Comparison of ENCODE assay signal across 14 cellular contexts in the genomic region with DNA sequence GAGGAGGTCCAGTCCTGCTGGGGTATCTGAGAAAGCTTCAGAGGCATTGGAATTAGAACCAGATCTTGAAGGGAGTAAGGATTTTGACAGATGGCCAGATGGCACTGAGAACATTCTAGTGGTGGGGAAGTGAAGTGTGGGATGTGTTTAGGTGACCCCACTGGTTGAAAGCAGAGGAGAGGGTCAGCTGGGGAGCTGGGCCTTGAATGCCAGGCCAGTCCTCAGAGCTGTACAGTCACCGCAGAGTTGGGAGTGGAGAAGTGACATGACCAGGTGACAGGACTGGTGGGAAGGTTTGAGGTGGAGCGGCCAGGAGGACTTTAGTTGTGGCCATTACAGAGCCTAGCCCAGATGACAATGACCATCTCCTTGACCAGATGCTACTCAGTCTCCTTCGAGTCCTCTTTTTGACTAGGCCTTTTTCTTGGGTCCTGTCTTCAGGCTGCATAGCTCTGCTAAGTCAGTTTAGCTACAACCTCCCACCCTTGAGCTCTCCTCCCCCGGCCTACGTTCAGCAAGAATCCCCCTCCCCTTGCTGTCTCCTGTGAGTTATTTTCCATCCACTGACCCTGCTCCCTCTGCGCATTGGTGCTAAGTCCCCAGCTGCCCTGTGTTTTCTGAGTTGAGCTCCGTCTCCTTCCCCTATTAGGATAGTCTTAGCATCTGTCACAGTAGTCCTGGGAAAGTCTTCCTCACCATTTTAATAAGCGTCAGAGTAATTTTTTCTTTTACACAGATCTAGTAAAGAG.
"Had no signal": no experiment of that assay in that cellular context is flagged by ENCODE, and none has a peak within 500 bp of the region (broad histone marks: within the 10 kb centered on the region; RNA-seq: fewer than 3 reads in every experiment).

No MANE protein-coding gene starts in this region.

- H3K27me3 Mint-ChIP-seq: activated naive CD4-positive, alpha-beta T cell treated with anti-CD3 and anti-CD28 coated beads, Interleukin-2, amount 50 U/mL, for 24 hours; natural killer cell treated with Interleukin-12 subunit alpha and Interleukin-12 subunit beta and Interleukin-15 and Interleukin-18, amount 100 ng/mL, for 72 hours; stimulated activated memory B cell treated with anti-CD40 and anti-IgM and Interleukin-4, amounts not matched to agents 10 μg/mL and 1 μg/mL and 100 μg/mL, for 72 hours had no signal

- H3K27ac Mint-ChIP-seq: activated naive CD4-positive, alpha-beta T cell treated with anti-CD3 and anti-CD28 coated beads, Interleukin-2, amount 50 U/mL, for 24 hours; activated T-helper 2 cell treated with anti-CD3 and anti-CD28 coated beads, Interferon-gamma antibody, Interleukin-2, Interleukin-4, amounts not matched to agents 10 μg/mL and 5 μg/mL and 100 μg/mL, durations not matched to agents 14 hours and 24 hours and 36 hours; natural killer cell treated with Interleukin-12 subunit alpha and Interleukin-12 subunit beta and Interleukin-15 and Interleukin-18, amount 100 ng/mL, for 72 hours; stimulated activated memory B cell treated with anti-CD40 and anti-IgM and Interleukin-4, amounts not matched to agents 10 μg/mL and 1 μg/mL and 100 μg/mL, for 72 hours had no signal

- H3K4me3 ChIP-seq: lower lobe of right lung, SJSA1, spleen, tibial nerve had no signal

- ATAC-seq: lower lobe of right lung; natural killer cell treated with Interleukin-12 subunit alpha and Interleukin-12 subunit beta and Interleukin-15 and Interleukin-18, amount 100 ng/mL, for 72 hours; sciatic nerve; stimulated activated memory B cell treated with anti-CD40 and anti-IgM and Interleukin-4, amounts not matched to agents 10 μg/mL and 1 μg/mL and 100 μg/mL, for 72 hours had no signal

- H3K36me3 ChIP-seq: brain microvascular endothelial cell, lower lobe of right lung, SJSA1, spleen, tibial nerve had no signal

- H3K27ac ChIP-seq: brain microvascular endothelial cell, lower lobe of right lung, SJSA1, spleen, tibial nerve had no signal

- H3K9me3 Mint-ChIP-seq: activated naive CD4-positive, alpha-beta T cell treated with anti-CD3 and anti-CD28 coated beads, Interleukin-2, amount 50 U/mL, for 24 hours; natural killer cell treated with Interleukin-12 subunit alpha and Interleukin-12 subunit beta and Interleukin-15 and Interleukin-18, amount 100 ng/mL, for 72 hours had no signal

- DNase-seq: activated CD4-positive, alpha-beta T cell treated with anti-CD3 and anti-CD28 coated beads for 48 hours; amygdala; brain microvascular endothelial cell; lower lobe of right lung; spleen; stimulated activated CD4-positive, alpha-beta T cell treated with anti-CD3 and anti-CD28 coated beads, Interleukin-1b, Interleukin-23, amount 100 ng/mL, for 48 hours; SW 1271 had no signal

- H3K4me3 Mint-ChIP-seq: natural killer cell treated with Interleukin-12 subunit alpha and Interleukin-12 subunit beta and Interleukin-15 and Interleukin-18, amount 100 ng/mL, for 72 hours; stimulated activated memory B cell treated with anti-CD40 and anti-IgM and Interleukin-4, amounts not matched to agents 10 μg/mL and 1 μg/mL and 100 μg/mL, for 72 hours had no signal

- H3K27me3 ChIP-seq: brain microvascular endothelial cell, SJSA1, spleen, tibial nerve had no signal
